ENCODE assay signal across 2 cellular contexts in genomic region chr15:64246364-64247189, GRCh38.
A peak's percentile ranks its signal among the peaks of the same experiment; 100 is the strongest.
TF ChIP-seq lines count a peak whose summit lies in the region.

No MANE protein-coding gene starts in this region.

TF ChIP-seq in A549, 52 proteins besides CTCF, POLR2A, EP300 and RAD21 (continued from another document):
- no peak for TF ChIP-seq SREBF2 (IDR thresholded peaks at IDR 0.05)
- TF ChIP-seq KDM5A (IDR thresholded peaks at IDR 0.05) = no peak
- no peak for TF ChIP-seq FOXS1 (CRISPR knock-in tag; IDR thresholded peaks at IDR 0.05)
- no peak for TF ChIP-seq CBX8 (IDR thresholded peaks at IDR 0.05)
- TF ChIP-seq RNF2 (IDR thresholded peaks at IDR 0.05; ENCODE audit: borderline replicate concordance, low read depth) = no peak
- no peak for TF ChIP-seq FOSB (CRISPR knock-in tag; IDR thresholded peaks at IDR 0.05)
- no peak for TF ChIP-seq HEYL (CRISPR knock-in tag; IDR thresholded peaks at IDR 0.05)
- no peak for TF ChIP-seq USF2 (IDR thresholded peaks at IDR 0.05)
- 0 out of 4 replicates have a peak, but pooled peaks of 1 of the 2 experiments have one; percentile 3 for TF ChIP-seq CEBPB (IDR thresholded peaks at IDR 0.05)
- TF ChIP-seq JUNB (IDR thresholded peaks at IDR 0.05) = no peak; the same call in 1 of the 2 replicates
- TF ChIP-seq MAFK (IDR thresholded peaks at IDR 0.05; ENCODE audit: partially characterized antibody) = peak; percentile 86
- TF ChIP-seq, protein P1, sequence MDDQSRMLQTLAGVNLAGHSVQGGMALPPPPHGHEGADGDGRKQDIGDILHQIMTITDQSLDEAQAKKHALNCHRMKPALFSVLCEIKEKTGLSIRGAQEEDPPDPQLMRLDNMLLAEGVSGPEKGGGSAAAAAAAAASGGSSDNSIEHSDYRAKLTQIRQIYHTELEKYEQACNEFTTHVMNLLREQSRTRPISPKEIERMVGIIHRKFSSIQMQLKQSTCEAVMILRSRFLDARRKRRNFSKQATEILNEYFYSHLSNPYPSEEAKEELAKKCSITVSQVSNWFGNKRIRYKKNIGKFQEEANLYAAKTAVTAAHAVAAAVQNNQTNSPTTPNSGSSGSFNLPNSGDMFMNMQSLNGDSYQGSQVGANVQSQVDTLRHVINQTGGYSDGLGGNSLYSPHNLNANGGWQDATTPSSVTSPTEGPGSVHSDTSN (IDR thresholded peaks at IDR 0.05) = no peak
- TF ChIP-seq HOXB13 (CRISPR knock-in tag; IDR thresholded peaks at IDR 0.05; ENCODE audit: low read depth) = no peak
- no peak for TF ChIP-seq TP53 (CRISPR knock-in tag; IDR thresholded peaks at IDR 0.05)
- peak; percentile 70 for TF ChIP-seq MYC (IDR thresholded peaks at IDR 0.05; ENCODE audit: borderline replicate concordance, low read length)
- TF ChIP-seq, protein P2, sequence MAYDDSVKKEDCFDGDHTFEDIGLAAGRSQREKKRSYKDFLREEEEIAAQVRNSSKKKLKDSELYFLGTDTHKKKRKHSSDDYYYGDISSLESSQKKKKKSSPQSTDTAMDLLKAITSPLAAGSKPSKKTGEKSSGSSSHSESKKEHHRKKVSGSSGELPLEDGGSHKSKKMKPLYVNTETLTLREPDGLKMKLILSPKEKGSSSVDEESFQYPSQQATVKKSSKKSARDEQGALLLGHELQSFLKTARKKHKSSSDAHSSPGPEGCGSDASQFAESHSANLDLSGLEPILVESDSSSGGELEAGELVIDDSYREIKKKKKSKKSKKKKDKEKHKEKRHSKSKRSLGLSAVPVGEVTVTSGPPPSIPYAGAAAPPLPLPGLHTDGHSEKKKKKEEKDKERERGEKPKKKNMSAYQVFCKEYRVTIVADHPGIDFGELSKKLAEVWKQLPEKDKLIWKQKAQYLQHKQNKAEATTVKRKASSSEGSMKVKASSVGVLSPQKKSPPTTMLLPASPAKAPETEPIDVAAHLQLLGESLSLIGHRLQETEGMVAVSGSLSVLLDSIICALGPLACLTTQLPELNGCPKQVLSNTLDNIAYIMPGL (CRISPR knock-in tag; IDR thresholded peaks at IDR 0.05; ENCODE audit: borderline replicate concordance) = no peak
- TF ChIP-seq ATOH8 (CRISPR knock-in tag; IDR thresholded peaks at IDR 0.05; ENCODE audit: low read depth) = no peak
- no peak for TF ChIP-seq ZC3H11A (IDR thresholded peaks at IDR 0.05)
- peak; percentile 72 for TF ChIP-seq FOSL2 (IDR thresholded peaks at IDR 0.05)
- peak; percentile 84 for TF ChIP-seq FOSL2 (CRISPR knock-in tag; IDR thresholded peaks at IDR 0.05)
- TF ChIP-seq, protein P3, sequence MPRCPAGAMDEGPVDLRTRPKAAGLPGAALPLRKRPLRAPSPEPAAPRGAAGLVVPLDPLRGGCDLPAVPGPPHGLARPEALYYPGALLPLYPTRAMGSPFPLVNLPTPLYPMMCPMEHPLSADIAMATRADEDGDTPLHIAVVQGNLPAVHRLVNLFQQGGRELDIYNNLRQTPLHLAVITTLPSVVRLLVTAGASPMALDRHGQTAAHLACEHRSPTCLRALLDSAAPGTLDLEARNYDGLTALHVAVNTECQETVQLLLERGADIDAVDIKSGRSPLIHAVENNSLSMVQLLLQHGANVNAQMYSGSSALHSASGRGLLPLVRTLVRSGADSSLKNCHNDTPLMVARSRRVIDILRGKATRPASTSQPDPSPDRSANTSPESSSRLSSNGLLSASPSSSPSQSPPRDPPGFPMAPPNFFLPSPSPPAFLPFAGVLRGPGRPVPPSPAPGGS (IDR thresholded peaks at IDR 0.05) = no peak
- no peak for TF ChIP-seq EHMT2 (IDR thresholded peaks at IDR 0.05; ENCODE audit: low read depth)
- TF ChIP-seq JUN (IDR thresholded peaks at IDR 0.05) = no peak
- no peak for TF ChIP-seq ZSCAN20 (CRISPR knock-in tag; IDR thresholded peaks at IDR 0.05)
- TF ChIP-seq KDM1A (IDR thresholded peaks at IDR 0.05; ENCODE audit: low read depth) = no peak

TF ChIP-seq in HEK293, 187 proteins besides CTCF, POLR2A, EP300 and RAD21 (continues in another document):
- TF ChIP-seq ZNF280D (tag by site-specific recombination; IDR thresholded peaks at IDR 0.05) (no peak), YY1 (tag by site-specific recombination; IDR thresholded peaks at IDR 0.05) (no peak), ZNF677 (tag by site-specific recombination; IDR thresholded peaks at IDR 0.05) (no peak), REPIN1 (tag by site-specific recombination; IDR thresholded peaks at IDR 0.05; ENCODE audit: low read depth) (no peak), ZNF132 (tag by site-specific recombination; IDR thresholded peaks at IDR 0.05; ENCODE audit: borderline replicate concordance) (no peak), ZFP41 (tag by site-specific recombination; IDR thresholded peaks at IDR 0.05; ENCODE audit: borderline replicate concordance) (no peak), ZNF157 (tag by site-specific recombination; IDR thresholded peaks at IDR 0.05) (no peak), ZBTB21 (tag by site-specific recombination; IDR thresholded peaks at IDR 0.05) (peak; percentile 72), GLI2 (tag by site-specific recombination; IDR thresholded peaks at IDR 0.05; ENCODE audit: borderline replicate concordance, low read depth) (no peak), SCRT2 (tag by site-specific recombination; IDR thresholded peaks at IDR 0.05) (no peak), KLF16 (tag by site-specific recombination; IDR thresholded peaks at IDR 0.05) (no peak), ZBTB7A (tag by site-specific recombination; IDR thresholded peaks at IDR 0.05; ENCODE audit: low read depth) (no peak), TCF7L2 (IDR thresholded peaks at IDR 0.05; ENCODE audit: borderline replicate concordance, low read depth, low read length) (no peak), ZNF785 (tag by site-specific recombination; IDR thresholded peaks at IDR 0.05) (no peak), ZNF843 (tag by site-specific recombination; IDR thresholded peaks at IDR 0.05) (no peak), ZNF585B (tag by site-specific recombination; IDR thresholded peaks at IDR 0.05) (no peak), ZNF302 (tag by site-specific recombination; IDR thresholded peaks at IDR 0.05; ENCODE audit: low read depth) (no peak), ZNF221 (tag by site-specific recombination; IDR thresholded peaks at IDR 0.05; ENCODE audit: borderline replicate concordance) (no peak), ZNF350 (tag by site-specific recombination; IDR thresholded peaks at IDR 0.05) (no peak), ZNF514 (tag by site-specific recombination; IDR thresholded peaks at IDR 0.05) (no peak), ZSCAN23 (tag by site-specific recombination; IDR thresholded peaks at IDR 0.05) (no peak), MZF1 (tag by site-specific recombination; IDR thresholded peaks at IDR 0.05; ENCODE audit: borderline replicate concordance) (no peak), ZNF404 (tag by site-specific recombination; IDR thresholded peaks at IDR 0.05) (no peak), ZNF658 (tag by site-specific recombination; IDR thresholded peaks at IDR 0.05) (no peak), ZNF529 (tag by site-specific recombination; IDR thresholded peaks at IDR 0.05; ENCODE audit: insufficient replicate concordance) (no peak), KLF10 (tag by site-specific recombination; IDR thresholded peaks at IDR 0.05) (no peak), ZNF660 (tag by site-specific recombination; IDR thresholded peaks at IDR 0.05) (no peak)
- TF ChIP-seq, protein P4, sequence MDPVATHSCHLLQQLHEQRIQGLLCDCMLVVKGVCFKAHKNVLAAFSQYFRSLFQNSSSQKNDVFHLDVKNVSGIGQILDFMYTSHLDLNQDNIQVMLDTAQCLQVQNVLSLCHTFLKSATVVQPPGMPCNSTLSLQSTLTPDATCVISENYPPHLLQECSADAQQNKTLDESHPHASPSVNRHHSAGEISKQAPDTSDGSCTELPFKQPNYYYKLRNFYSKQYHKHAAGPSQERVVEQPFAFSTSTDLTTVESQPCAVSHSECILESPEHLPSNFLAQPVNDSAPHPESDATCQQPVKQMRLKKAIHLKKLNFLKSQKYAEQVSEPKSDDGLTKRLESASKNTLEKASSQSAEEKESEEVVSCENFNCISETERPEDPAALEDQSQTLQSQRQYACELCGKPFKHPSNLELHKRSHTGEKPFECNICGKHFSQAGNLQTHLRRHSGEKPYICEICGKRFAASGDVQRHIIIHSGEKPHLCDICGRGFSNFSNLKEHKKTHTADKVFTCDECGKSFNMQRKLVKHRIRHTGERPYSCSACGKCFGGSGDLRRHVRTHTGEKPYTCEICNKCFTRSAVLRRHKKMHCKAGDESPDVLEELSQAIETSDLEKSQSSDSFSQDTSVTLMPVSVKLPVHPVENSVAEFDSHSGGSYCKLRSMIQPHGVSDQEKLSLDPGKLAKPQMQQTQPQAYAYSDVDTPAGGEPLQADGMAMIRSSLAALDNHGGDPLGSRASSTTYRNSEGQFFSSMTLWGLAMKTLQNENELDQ (tag by site-specific recombination; IDR thresholded peaks at IDR 0.05; ENCODE audit: low read depth) = no peak
- TF ChIP-seq, protein P5, sequence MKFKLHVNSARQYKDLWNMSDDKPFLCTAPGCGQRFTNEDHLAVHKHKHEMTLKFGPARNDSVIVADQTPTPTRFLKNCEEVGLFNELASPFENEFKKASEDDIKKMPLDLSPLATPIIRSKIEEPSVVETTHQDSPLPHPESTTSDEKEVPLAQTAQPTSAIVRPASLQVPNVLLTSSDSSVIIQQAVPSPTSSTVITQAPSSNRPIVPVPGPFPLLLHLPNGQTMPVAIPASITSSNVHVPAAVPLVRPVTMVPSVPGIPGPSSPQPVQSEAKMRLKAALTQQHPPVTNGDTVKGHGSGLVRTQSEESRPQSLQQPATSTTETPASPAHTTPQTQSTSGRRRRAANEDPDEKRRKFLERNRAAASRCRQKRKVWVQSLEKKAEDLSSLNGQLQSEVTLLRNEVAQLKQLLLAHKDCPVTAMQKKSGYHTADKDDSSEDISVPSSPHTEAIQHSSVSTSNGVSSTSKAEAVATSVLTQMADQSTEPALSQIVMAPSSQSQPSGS (tag by site-specific recombination; IDR thresholded peaks at IDR 0.05; ENCODE audit: low read depth) = no peak
- TF ChIP-seq, protein P6, sequence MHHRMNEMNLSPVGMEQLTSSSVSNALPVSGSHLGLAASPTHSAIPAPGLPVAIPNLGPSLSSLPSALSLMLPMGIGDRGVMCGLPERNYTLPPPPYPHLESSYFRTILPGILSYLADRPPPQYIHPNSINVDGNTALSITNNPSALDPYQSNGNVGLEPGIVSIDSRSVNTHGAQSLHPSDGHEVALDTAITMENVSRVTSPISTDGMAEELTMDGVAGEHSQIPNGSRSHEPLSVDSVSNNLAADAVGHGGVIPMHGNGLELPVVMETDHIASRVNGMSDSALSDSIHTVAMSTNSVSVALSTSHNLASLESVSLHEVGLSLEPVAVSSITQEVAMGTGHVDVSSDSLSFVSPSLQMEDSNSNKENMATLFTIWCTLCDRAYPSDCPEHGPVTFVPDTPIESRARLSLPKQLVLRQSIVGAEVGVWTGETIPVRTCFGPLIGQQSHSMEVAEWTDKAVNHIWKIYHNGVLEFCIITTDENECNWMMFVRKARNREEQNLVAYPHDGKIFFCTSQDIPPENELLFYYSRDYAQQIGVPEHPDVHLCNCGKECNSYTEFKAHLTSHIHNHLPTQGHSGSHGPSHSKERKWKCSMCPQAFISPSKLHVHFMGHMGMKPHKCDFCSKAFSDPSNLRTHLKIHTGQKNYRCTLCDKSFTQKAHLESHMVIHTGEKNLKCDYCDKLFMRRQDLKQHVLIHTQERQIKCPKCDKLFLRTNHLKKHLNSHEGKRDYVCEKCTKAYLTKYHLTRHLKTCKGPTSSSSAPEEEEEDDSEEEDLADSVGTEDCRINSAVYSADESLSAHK (tag by site-specific recombination; IDR thresholded peaks at IDR 0.05) = no peak
- TF ChIP-seq, protein P7, sequence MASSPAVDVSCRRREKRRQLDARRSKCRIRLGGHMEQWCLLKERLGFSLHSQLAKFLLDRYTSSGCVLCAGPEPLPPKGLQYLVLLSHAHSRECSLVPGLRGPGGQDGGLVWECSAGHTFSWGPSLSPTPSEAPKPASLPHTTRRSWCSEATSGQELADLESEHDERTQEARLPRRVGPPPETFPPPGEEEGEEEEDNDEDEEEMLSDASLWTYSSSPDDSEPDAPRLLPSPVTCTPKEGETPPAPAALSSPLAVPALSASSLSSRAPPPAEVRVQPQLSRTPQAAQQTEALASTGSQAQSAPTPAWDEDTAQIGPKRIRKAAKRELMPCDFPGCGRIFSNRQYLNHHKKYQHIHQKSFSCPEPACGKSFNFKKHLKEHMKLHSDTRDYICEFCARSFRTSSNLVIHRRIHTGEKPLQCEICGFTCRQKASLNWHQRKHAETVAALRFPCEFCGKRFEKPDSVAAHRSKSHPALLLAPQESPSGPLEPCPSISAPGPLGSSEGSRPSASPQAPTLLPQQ (tag by site-specific recombination; IDR thresholded peaks at IDR 0.05) = peak; percentile 44; the same call in 1 of the 2 replicates
- TF ChIP-seq, protein P8, sequence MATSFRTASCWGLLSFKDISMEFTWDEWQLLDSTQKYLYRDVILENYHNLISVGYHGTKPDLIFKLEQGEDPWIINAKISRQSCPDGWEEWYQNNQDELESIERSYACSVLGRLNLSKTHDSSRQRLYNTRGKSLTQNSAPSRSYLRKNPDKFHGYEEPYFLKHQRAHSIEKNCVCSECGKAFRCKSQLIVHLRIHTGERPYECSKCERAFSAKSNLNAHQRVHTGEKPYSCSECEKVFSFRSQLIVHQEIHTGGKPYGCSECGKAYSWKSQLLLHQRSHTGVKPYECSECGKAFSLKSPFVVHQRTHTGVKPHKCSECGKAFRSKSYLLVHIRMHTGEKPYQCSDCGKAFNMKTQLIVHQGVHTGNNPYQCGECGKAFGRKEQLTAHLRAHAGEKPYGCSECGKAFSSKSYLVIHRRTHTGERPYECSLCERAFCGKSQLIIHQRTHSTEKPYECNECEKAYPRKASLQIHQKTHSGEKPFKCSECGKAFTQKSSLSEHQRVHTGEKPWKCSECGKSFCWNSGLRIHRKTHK (tag by site-specific recombination; IDR thresholded peaks at IDR 0.05) = no peak
